In genomic region chr2:109128466-109129355, GRCh38 we compare ENCODE assay signal across 8 cellular contexts. TPM values are rescaled to one million over a fixed set of nuclear protein-coding genes. Genes with fewer than 3 reads are reported as not detected.
DNase-seq lines count a peak whose midpoint lies in the region; ATAC-seq and TF ChIP-seq lines count a peak whose summit lies in the region.

TSS of gene SH3RF3 (plus strand) at chr2:109129205.

- no peaks in the 10 kb centered on the region for H3K9me3 Mint-ChIP-seq in CD8-positive, alpha-beta memory T cell
- peaks cover 4% of the 10 kb centered on the region; the same call in 1 of the 3 replicates for H3K9me3 Mint-ChIP-seq in GM23338

- peak within 1 kb of the TSS; percentile 97 for H2AFZ ChIP-seq in GM23338

- POLR2A ChIA-PET in CD8-positive, alpha-beta memory T cell (lab: Charles Lee) = interaction anchor here (2.1 kb wide), 1 partner anchor 97 kb away, joined by 11 read pairs; no protein-coding TSS in a partner anchor

- H3K79me2 ChIP-seq in GM23338 (replicated peaks; ENCODE audit: insufficient read depth) = no peaks in the 10 kb centered on the region

- peaks cover 29 to 58% of the 10 kb centered on the region in 2 donors for H3K27me3 Mint-ChIP-seq in CD8-positive, alpha-beta memory T cell
- H3K27me3 Mint-ChIP-seq in GM23338 (ENCODE audit: insufficient read depth, low read depth, poor library complexity) = peaks cover 30% of the 10 kb centered on the region

- no peak within 1 kb of the TSS for H3K9ac ChIP-seq in SK-N-MC (ENCODE audit: insufficient read length)
- peak within 1 kb of the TSS; percentile 91 for H3K9ac ChIP-seq in skeletal muscle satellite cell (ENCODE audit: low read depth, low read length)

- intact Hi-C loops in breast epithelium (cut with DNase I; ENCODE audit: low total_unique reads) = loop anchor here (10.0 kb wide), 1 partner anchor 386 kb away; no protein-coding TSS in a partner anchor

- H3K9me3 ChIP-seq in CD8-positive, alpha-beta memory T cell (ENCODE audit: low read length) = no peaks in the 10 kb centered on the region
- H3K9me3 ChIP-seq in SK-N-MC (ENCODE audit: low read depth, low read length) (no peaks in the 10 kb centered on the region), breast epithelium (no peaks in the 10 kb centered on the region), skeletal muscle satellite cell (replicated peaks; ENCODE audit: low read length) (no peaks in the 10 kb centered on the region)

- H3K4me2 ChIP-seq in GM23338 (peak within 1 kb of the TSS; percentile 90), skeletal muscle satellite cell (ENCODE audit: low read length) (peak within 1 kb of the TSS; percentile 96)

- H3K4me1 Mint-ChIP-seq in CD8-positive, alpha-beta memory T cell = peaks cover 11 to 17% (median 16%) of the 10 kb centered on the region in 3 donors
- peaks cover 12% of the 10 kb centered on the region for H3K4me1 Mint-ChIP-seq in GM23338

- TF ChIP-seq CTCF in GM23338 (conservative IDR thresholded peaks at IDR 0.05; ENCODE audit: low read depth in 2 of 2) (no peak), breast epithelium (IDR thresholded peaks at IDR 0.05) (no peak)

- peak within 1 kb of the TSS in 3 of 8 donors; percentile 67 to 70 (median 68) for H3K27ac Mint-ChIP-seq in CD8-positive, alpha-beta memory T cell
- H3K27ac Mint-ChIP-seq in GM23338 = no peak within 1 kb of the TSS

- no peaks in the 10 kb centered on the region for H3K36me3 ChIP-seq in CD8-positive, alpha-beta memory T cell (ENCODE audit: insufficient read depth, low read length)
- H3K36me3 ChIP-seq in GM23338 (ENCODE audit: insufficient read depth) (no peaks in the 10 kb centered on the region), SK-N-MC (ENCODE audit: insufficient read depth, low read length) (no peaks in the 10 kb centered on the region), breast epithelium (no peaks in the 10 kb centered on the region), skeletal muscle satellite cell (ENCODE audit: insufficient read depth, low read length) (no peaks in the 10 kb centered on the region)

- H3K27me3 ChIP-seq in CD8-positive, alpha-beta memory T cell (ENCODE audit: insufficient read depth, low read length, poor library complexity, severe bottlenecking) = no peaks in the 10 kb centered on the region
- H3K27me3 ChIP-seq in GM23338 (ENCODE audit: insufficient read depth) = peaks cover 61% of the 10 kb centered on the region
- peaks cover 0 to 4% of the 10 kb centered on the region in 2 donors for H3K27me3 ChIP-seq in breast epithelium
- H3K27me3 ChIP-seq in skeletal muscle satellite cell (ENCODE audit: control insufficient read depth, insufficient read depth, low read length) = peaks cover under 1% of the 10 kb centered on the region

- 0 out of 2 replicates have a peak, but pooled peaks cover 7% of the 10 kb centered on the region for H4K20me1 ChIP-seq in GM23338 (replicated peaks; ENCODE audit: insufficient read depth)

- peak within 1 kb of the TSS; percentile 63 for H3K4me3 ChIP-seq in CD8-positive, alpha-beta memory T cell (ENCODE audit: low read length)
- H3K4me3 ChIP-seq in GM23338 (peak within 1 kb of the TSS; percentile 68), SK-N-MC (peak within 1 kb of the TSS; percentile 72), breast epithelium (peak within 1 kb of the TSS; percentile 68 to 79 (median 75)), skeletal muscle satellite cell (ENCODE audit: low read length) (peak within 1 kb of the TSS; percentile 86)

- no peaks in the 10 kb centered on the region for H3F3A ChIP-seq in GM23338 (replicated peaks; ENCODE audit: low read depth)

- no peak within 1 kb of the TSS for H3K27ac ChIP-seq in CD8-positive, alpha-beta memory T cell (ENCODE audit: low read depth, low read length)
- no peak within 1 kb of the TSS for H3K27ac ChIP-seq in GM23338 (ENCODE audit: low read depth)
- no peak within 1 kb of the TSS for H3K27ac ChIP-seq in SK-N-MC
- H3K27ac ChIP-seq in breast epithelium = peak within 1 kb of the TSS; percentile 42 to 54

- CTCF ChIA-PET in CD8-positive, alpha-beta memory T cell (lab: Charles Lee) = interaction anchor here (0.6 to 2.0 kb wide), 7 partner anchors 67 to 381 kb away, joined by 3 to 14 read pairs (median 3); no protein-coding TSS in a partner anchor

- H3K4me1 ChIP-seq in CD8-positive, alpha-beta memory T cell (ENCODE audit: insufficient read depth, low read length) = peaks cover 10% of the 10 kb centered on the region
- H3K4me1 ChIP-seq in GM23338 (ENCODE audit: insufficient read depth) = peaks cover 9% of the 10 kb centered on the region; the same call in 1 of the 2 replicates
- peaks cover 0 to 4% of the 10 kb centered on the region in 2 donors for H3K4me1 ChIP-seq in breast epithelium
- H3K4me1 ChIP-seq in skeletal muscle satellite cell (ENCODE audit: control insufficient read depth, insufficient read depth, low read length) = peaks cover 42% of the 10 kb centered on the region

- peak within 1 kb of the TSS; percentile 82 to 88 (median 86) for H3K4me3 Mint-ChIP-seq in CD8-positive, alpha-beta memory T cell
- peak within 1 kb of the TSS; percentile 78 for H3K4me3 Mint-ChIP-seq in GM23338

- peak in 2 of 5 donors; percentile 18 to 41 for DNase-seq in CD8-positive, alpha-beta memory T cell
- DNase-seq in GM23338 (ENCODE audit: low spot score) = peak; percentile 61
- DNase-seq in SK-N-MC (ENCODE audit: low read depth, low spot score) = no peak
- no peak for DNase-seq in breast epithelium (ENCODE audit: low spot score in 2 of 2)
- peak; percentile 69 for DNase-seq in iPS-NIHi11 (ENCODE audit: low spot score)
- no peak for DNase-seq in SIG-M5 (lab: John Stamatoyannopoulos, UW)

- TF ChIP-seq POLR2A in breast epithelium (IDR thresholded peaks at IDR 0.05) = no peak

- ATAC-seq in GM23338 (peak; percentile 49), GM19324 (IDR thresholded peaks at IDR 0.05; ENCODE audit: low FRiP score, unreplicated experiment) (no peak)

- no peaks in the 10 kb centered on the region for H3K36me3 Mint-ChIP-seq in CD8-positive, alpha-beta memory T cell
- H3K36me3 Mint-ChIP-seq in GM23338 (ENCODE audit: low read depth) = no peaks in the 10 kb centered on the region; the same call in 2 of the 3 replicates

- H3K9me2 ChIP-seq in GM23338 (ENCODE audit: insufficient read depth) = no peaks in the 10 kb centered on the region

TF ChIP-seq in GM23338, 12 proteins besides CTCF, POLR2A, EP300 and RAD21:
- no peak for TF ChIP-seq POLR2AphosphoS5 (IDR thresholded peaks at IDR 0.05; ENCODE audit: low read depth)
TF ChIP-seq in GM23338: peak in this region for 0.

RNA-seq across cellular contexts. Expression of gene SH3RF3, which starts in this region (rescaled TPM):
- under 1 TPM; 0.27 to 0.31 TPM for total RNA-seq in CD8-positive, alpha-beta memory T cell
- 0.24 TPM for polyA plus RNA-seq in CD8-positive, alpha-beta memory T cell
- 0.63 and 1.2 TPM in 2 replicates for total RNA-seq in GM23338 (2014; rRNA removed; shearing (Covaris generic))
- 0.11 and 0.16 TPM in 2 replicates for polyA plus RNA-seq in GM23338 (2016; fragmentation: Nextera tagmentation; extraction: Ambion mirVana)
- total RNA-seq in breast epithelium = 1 to 10 TPM; 3.2 to 5.6 (median 4.6) TPM
- total RNA-seq in skeletal muscle satellite cell (2012; rRNA removed) = 4.6 and 6.3 TPM in 2 replicates

Comparison
In these comparisons a context has a peak if more than half of its experiments do, and no peak if none do; other contexts are left out.
1. DNase-seq: peak in GM23338 (single experiment) and iPS-NIHi11 (single experiment); none in SK-N-MC (single experiment), breast epithelium (0 of 2) and SIG-M5 (single experiment).
2. H3K27ac ChIP-seq: peak in breast epithelium (2 of 2); none in CD8-positive, alpha-beta memory T cell (single experiment), GM23338 (single experiment) and SK-N-MC (single experiment).
3. Peak in every context shown above with its lines, with median percentiles within 50 percentile points of each other: H3K4me3 ChIP-seq.